22 cellular contexts compared by ENCODE assay signal in the genomic region with DNA sequence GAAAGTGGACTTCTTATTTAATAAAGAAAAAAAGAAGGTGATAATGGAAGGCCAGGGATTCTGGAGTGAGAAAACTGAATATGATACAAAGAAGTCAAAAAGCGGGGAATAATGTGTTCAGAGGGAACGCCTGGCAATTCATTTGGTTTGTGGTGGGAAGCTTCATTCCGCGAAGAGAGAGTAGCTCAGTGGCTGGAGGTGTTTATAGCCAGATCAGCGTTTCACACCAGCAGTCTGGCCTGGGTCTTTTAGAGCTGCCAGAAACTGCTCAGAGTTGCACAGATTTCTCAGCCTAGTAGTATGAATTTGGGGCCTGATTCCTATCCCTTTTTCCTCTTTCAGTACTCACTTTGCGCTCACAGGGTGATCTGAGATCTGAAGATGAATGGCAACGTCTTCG.
DNase-seq lines count a peak whose midpoint lies in the region; ATAC-seq and TF ChIP-seq lines count a peak whose summit lies in the region.
"Had no signal": no experiment of that assay in that cellular context is flagged by ENCODE, and none has a peak within 500 bp of the region (broad histone marks: within the 10 kb centered on the region; RNA-seq: fewer than 3 reads in every experiment).

No MANE protein-coding gene starts in this region.

- intact Hi-C loops in esophagus squamous epithelium (cut with DNase I), result no loop called here

- no peak overlapping the region for H4K5ac ChIP-seq in mesendoderm (ENCODE audit: low read length)

- H3K9ac ChIP-seq in SK-N-SH, result no peak overlapping the region
- H3K9ac ChIP-seq in mesendoderm (ENCODE audit: low read length), result no peak overlapping the region

- H3K9me3 ChIP-seq in SK-N-SH (no peaks in the 10 kb centered on the region), esophagus squamous epithelium (no peaks in the 10 kb centered on the region)

- peaks cover 89% of the 10 kb centered on the region for H3F3A ChIP-seq in SK-N-SH (replicated peaks; ENCODE audit: insufficient read depth)

- H3K27ac ChIP-seq in SK-N-SH (ENCODE audit: low read depth in 2 of 2, low read length in 1 of 2), result peak overlapping the region; percentile 65 to 98
- no peak overlapping the region for H3K27ac ChIP-seq in mesendoderm (ENCODE audit: low read depth, low read length)
- H3K27ac ChIP-seq in temporal lobe (ENCODE audit: low read depth, low read length), result peak overlapping the region; percentile 64
- H3K27ac ChIP-seq in esophagus squamous epithelium, result peak overlapping the region in 1 of 4 donors; percentile 19
- H3K27ac ChIP-seq: 22Rv1 had no signal

- H3K79me2 ChIP-seq in SK-N-SH (ENCODE audit: insufficient read depth) (peaks cover 98% of the 10 kb centered on the region), mesendoderm (ENCODE audit: control insufficient read depth, insufficient read depth, low read length) (no peaks in the 10 kb centered on the region)

- H3K56ac ChIP-seq in mesendoderm (ENCODE audit: low read length), result no peak overlapping the region

- no peak for DNase-seq in SK-N-SH
- DNase-seq in astrocyte of the spinal cord (ENCODE audit: low read depth, low spot score), result peak; percentile 25
- peak; percentile 33 for DNase-seq in mesendoderm
- no peak for DNase-seq in SK-N-DZ (ENCODE audit: low spot score)
- DNase-seq in NCI-H1436 treated with DMSO at 0.1 percent for 48 hours (lab: John Stamatoyannopoulos, UW), result no peak
- no peak for DNase-seq in esophagus squamous epithelium (lab: John Stamatoyannopoulos, UW)
- DNase-seq: activated B cell treated with CpG ODN at 0.5 μM for 24 hours; activated CD8-positive, alpha-beta T cell treated with anti-CD3 and anti-CD28 coated beads, Interleukin-2, amount 10 ng/mL, durations not matched to agents 7 days and 5 days; activated naive CD8-positive, alpha-beta T cell treated with anti-CD3 and anti-CD28 coated beads, Interleukin-2, amount 10 ng/mL, durations not matched to agents 7 days and 5 days; activated T-cell treated with anti-CD3 and anti-CD28 coated beads, Interleukin-2, amount 50 U/mL, for 48 hours; Calu3; effector memory CD8-positive, alpha-beta T cell; H9; kidney; NCI-H1048; NCI-H2107; NCI-H524 treated with DMSO at 0.1 percent for 48 hours; SHP77 treated with DMSO at 0.1 percent for 48 hours; stimulated activated naive CD8-positive, alpha-beta T cell treated with anti-CD3 and anti-CD28 coated beads, Interleukin-15, amount 100 ng/mL, for 72 hours had no signal

- no peak for TF ChIP-seq CTCF in SK-N-SH (IDR thresholded peaks at IDR 0.05)
- TF ChIP-seq CTCF in astrocyte of the spinal cord (IDR thresholded peaks at IDR 0.05; ENCODE audit: low read depth, low read length), result no peak
- no peak for TF ChIP-seq CTCF in esophagus squamous epithelium (IDR thresholded peaks at IDR 0.05)

- no peak for TF ChIP-seq EP300 in SK-N-SH (IDR thresholded peaks at IDR 0.05; ENCODE audit: borderline replicate concordance in 1 of 2, low read depth in 1 of 2, low read length in 1 of 2)

- H3K36me3 ChIP-seq in SK-N-SH (replicated peaks in 1 of 2; ENCODE audit: control insufficient read depth in 1 of 2, insufficient read depth in 2 of 2, low read length in 1 of 2), result peaks cover 0 to 23% of the 10 kb centered on the region in 2 experiments
- H3K36me3 ChIP-seq in mesendoderm (ENCODE audit: control insufficient read depth, insufficient read depth, low read length), result no peaks in the 10 kb centered on the region
- no peaks in the 10 kb centered on the region for H3K36me3 ChIP-seq in esophagus squamous epithelium

- no peak overlapping the region for H2BK5ac ChIP-seq in mesendoderm (ENCODE audit: low read length)

- CTCF ChIA-PET in SK-N-SH (lab: Yijun Ruan, JAX), result interaction anchor here (0.7 to 5.4 kb wide), 6 partner anchors 13 to 58 kb away, joined by 3 to 44 read pairs (median 5); no protein-coding TSS in a partner anchor

- H3K4ac ChIP-seq in mesendoderm (ENCODE audit: low read depth, low read length), result no peak overlapping the region

- no peak overlapping the region for H3K23ac ChIP-seq in mesendoderm (ENCODE audit: low read length)

- no peak overlapping the region for H2AFZ ChIP-seq in SK-N-SH (ENCODE audit: low read depth)

- no peaks in the 10 kb centered on the region for H4K20me1 ChIP-seq in SK-N-SH (ENCODE audit: insufficient read depth)

- H3K4me3 ChIP-seq in SK-N-SH (ENCODE audit: low read depth in 2 of 2, low read length in 1 of 2), result no peak overlapping the region
- H3K4me3 ChIP-seq in astrocyte of the spinal cord (ENCODE audit: low read depth, low read length), result no peak overlapping the region
- no peak overlapping the region for H3K4me3 ChIP-seq in mesendoderm (ENCODE audit: low read length)
- no peak overlapping the region for H3K4me3 ChIP-seq in esophagus squamous epithelium

- ATAC-seq in SK-N-SH treated with all-trans-retinoic acid at 6 μM for 48 hours, result no peak
- ATAC-seq: activated CD8-positive, alpha-beta T cell treated with anti-CD3 and anti-CD28 coated beads, Interleukin-2, amount 10 ng/mL, durations not matched to agents 7 days and 5 days; effector memory CD8-positive, alpha-beta T cell; stimulated activated naive CD8-positive, alpha-beta T cell treated with anti-CD3 and anti-CD28 coated beads, Interleukin-15, amount 100 ng/mL, for 72 hours had no signal

- no peak for TF ChIP-seq RAD21 in SK-N-SH (IDR thresholded peaks at IDR 0.05; ENCODE audit: low read length)

- no peak overlapping the region for H3K4me2 ChIP-seq in SK-N-SH
- no peak overlapping the region for H3K4me2 ChIP-seq in mesendoderm (ENCODE audit: low read length)

- H3K9me2 ChIP-seq in SK-N-SH, result no peaks in the 10 kb centered on the region

- H2AK5ac ChIP-seq in mesendoderm (ENCODE audit: low read length), result no peak overlapping the region

- POLR2A ChIA-PET in SK-N-SH (lab: Yijun Ruan, JAX), result no interaction called here

- H4K8ac ChIP-seq in mesendoderm (ENCODE audit: low read depth, low read length), result no peak overlapping the region

- WGBS in SK-N-SH (ENCODE audit: low lambda C conversion rate), result 97% methylated on average over 8 of the region's 8 CpGs
- WGBS in mesendoderm (ENCODE audit: extremely low coverage, insufficient coverage, low lambda C conversion rate), result no CpG with 5 or more reads among the region's 8 CpGs
- 92% methylated on average over 8 of the region's 8 CpGs for WGBS in esophagus squamous epithelium, 2 donors

- H3K79me1 ChIP-seq in mesendoderm (ENCODE audit: low read length), result peaks cover 2% of the 10 kb centered on the region

- H3K18ac ChIP-seq in mesendoderm (ENCODE audit: low read length), result peak overlapping the region; percentile 31

- in situ Hi-C loops in astrocyte of the spinal cord (cut with HindIII; ENCODE audit: low sequenced_read_pairs), result no loop called here

- H3K27me3 ChIP-seq in SK-N-SH (ENCODE audit: insufficient read depth) (no peaks in the 10 kb centered on the region), mesendoderm (ENCODE audit: insufficient read depth, low read length, poor library complexity) (no peaks in the 10 kb centered on the region), esophagus squamous epithelium (no peaks in the 10 kb centered on the region)

- no peak overlapping the region for H2BK120ac ChIP-seq in mesendoderm (ENCODE audit: low read depth, low read length)

- peaks cover 24 to 80% of the 10 kb centered on the region in 2 experiments for H3K4me1 ChIP-seq in SK-N-SH (ENCODE audit: control insufficient read depth in 1 of 2, insufficient read depth in 2 of 2, low read depth in 1 of 2, low read length in 1 of 2)
- peaks cover 3% of the 10 kb centered on the region for H3K4me1 ChIP-seq in mesendoderm (ENCODE audit: control insufficient read depth, low read depth, low read length)
- H3K4me1 ChIP-seq in esophagus squamous epithelium, result peaks cover 0 to 60% (median 10%) of the 10 kb centered on the region in 3 donors

- H2BK15ac ChIP-seq in mesendoderm (replicated peaks; ENCODE audit: low read depth), result no peak overlapping the region

- TF ChIP-seq POLR2A in esophagus squamous epithelium (IDR thresholded peaks at IDR 0.05), result no peak

TF ChIP-seq in SK-N-SH, 30 proteins besides CTCF, POLR2A, EP300 and RAD21:
- TF ChIP-seq, protein P1, sequence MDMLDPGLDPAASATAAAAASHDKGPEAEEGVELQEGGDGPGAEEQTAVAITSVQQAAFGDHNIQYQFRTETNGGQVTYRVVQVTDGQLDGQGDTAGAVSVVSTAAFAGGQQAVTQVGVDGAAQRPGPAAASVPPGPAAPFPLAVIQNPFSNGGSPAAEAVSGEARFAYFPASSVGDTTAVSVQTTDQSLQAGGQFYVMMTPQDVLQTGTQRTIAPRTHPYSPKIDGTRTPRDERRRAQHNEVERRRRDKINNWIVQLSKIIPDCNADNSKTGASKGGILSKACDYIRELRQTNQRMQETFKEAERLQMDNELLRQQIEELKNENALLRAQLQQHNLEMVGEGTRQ (IDR thresholded peaks at IDR 0.05; ENCODE audit: borderline replicate concordance, low read depth, low read length), result no peak
- TF ChIP-seq GABPA (IDR thresholded peaks at IDR 0.05; ENCODE audit: low read depth) (no peak), EZH2phosphoT487 (IDR thresholded peaks at IDR 0.05; ENCODE audit: borderline replicate concordance, low read depth) (no peak), TCF12 (IDR thresholded peaks at IDR 0.05) (no peak), NFIC (IDR thresholded peaks at IDR 0.05; ENCODE audit: borderline replicate concordance) (no peak), CHD2 (IDR thresholded peaks at IDR 0.05; ENCODE audit: low read length, partially characterized antibody) (no peak), RCOR1 (IDR thresholded peaks at IDR 0.05; ENCODE audit: low read length) (no peak)
TF ChIP-seq in SK-N-SH: peak in this region for 0.

TF ChIP-seq in SK-N-SH treated with all-trans-retinoic acid at 6 μM for 48 hours, 23 proteins besides CTCF, POLR2A, EP300 and RAD21:
- no peak for TF ChIP-seq ZNF8 (CRISPR knock-in tag; IDR thresholded peaks at IDR 0.05)
- TF ChIP-seq ZNF565 (CRISPR knock-in tag; conservative IDR thresholded peaks at IDR 0.05; ENCODE audit: low read depth), result no peak

Comparison
In these comparisons a context has a peak if more than half of its experiments do, and no peak if none do; other contexts are left out.
1. DNase-seq: peak in astrocyte of the spinal cord (single experiment) and mesendoderm (single experiment); none in SK-N-SH (single experiment), SK-N-DZ (single experiment), NCI-H1436 treated with DMSO at 0.1 percent for 48 hours (single experiment) and esophagus squamous epithelium (single experiment).